ENCODE assay signal across 12 cellular contexts in genomic region chr2:207253946-207254345, GRCh38.
A peak's percentile ranks its signal among the peaks of the same experiment; 100 is the strongest.
DNase-seq lines count a peak whose midpoint lies in the region; ATAC-seq and TF ChIP-seq lines count a peak whose summit lies in the region.
"Had no signal": no experiment of that assay in that cellular context is flagged by ENCODE, and none has a peak within 500 bp of the region (broad histone marks: within the 10 kb centered on the region; RNA-seq: fewer than 3 reads in every experiment).

No MANE protein-coding gene starts in this region.

- in situ Hi-C loops in mammary epithelial cell (cut with MboI; ENCODE audit: low sequenced_read_pairs in 2 of 2), result no loop called here

- TF ChIP-seq POLR2A in sigmoid colon (IDR thresholded peaks at IDR 0.05), result no peak

- DNase-seq in AG04449 (ENCODE audit: low read depth, low spot score) (peak; percentile 92), mammary epithelial cell (peak; percentile 85), kidney epithelial cell (ENCODE audit: low read depth) (peak; percentile 74), GM10248 (ENCODE audit: extremely low spot score) (no peak), sigmoid colon (no peak)
- DNase-seq in activated CD8-positive, alpha-beta memory T cell treated with anti-CD3 and anti-CD28 coated beads, Interleukin-2, amount 10 ng/mL, durations not matched to agents 7 days and 5 days, result no peak
- DNase-seq: activated CD4-positive, alpha-beta T cell treated with anti-CD3 and anti-CD28 coated beads, Interleukin-2, amount 10 ng/mL, durations not matched to agents 7 days and 5 days; SHP77 had no signal

- intact Hi-C loops in mammary epithelial cell (cut with micrococcal nuclease) (loop anchor here (1.0 to 5.0 kb wide), 5 partner anchors 15 to 218 kb away; no protein-coding TSS in a partner anchor), sigmoid colon (cut with DNase I) (no loop called here)

- peaks cover 10% of the 10 kb centered on the region for H3K27me3 Mint-ChIP-seq in activated CD8-positive, alpha-beta memory T cell treated with anti-CD3 and anti-CD28 coated beads, Interleukin-2, amount 10 ng/mL, durations not matched to agents 7 days and 5 days
- H3K27me3 Mint-ChIP-seq: activated naive CD8-positive, alpha-beta T cell had no signal

- no peaks in the 10 kb centered on the region for H3K36me3 ChIP-seq in HUES6 (ENCODE audit: control insufficient read depth, insufficient read depth, low read length)
- H3K36me3 ChIP-seq in mammary epithelial cell (ENCODE audit: insufficient read depth, low read length), result no peaks in the 10 kb centered on the region
- H3K36me3 ChIP-seq in kidney epithelial cell (ENCODE audit: control insufficient read depth, insufficient read depth, low read length), result no peaks in the 10 kb centered on the region
- no peaks in the 10 kb centered on the region for H3K36me3 ChIP-seq in sigmoid colon

- H3K27ac ChIP-seq in HUES6 (ENCODE audit: low read depth, low read length) (no peak overlapping the region), mammary epithelial cell (ENCODE audit: insufficient read depth, low read depth, low read length) (peak overlapping the region; percentile 86), sigmoid colon (peak overlapping the region in 2 of 4 donors; percentile 9 to 91)
- H3K27ac ChIP-seq: C4-2B had no signal

- CTCF ChIA-PET in AG04449 (lab: Yijun Ruan, JAX) (interaction anchor here (1.2 to 6.3 kb wide), 5 partner anchors 15 to 219 kb away, joined by 3 to 39 read pairs (median 6); partner anchors contain the start of gene KLF7), mammary epithelial cell (lab: Charles Lee; ENCODE audit: low non-redundant PET) (no interaction called here), GM10248 (lab: Yijun Ruan, JAX) (interaction anchor here (0.8 to 2.3 kb wide), 7 partner anchors 9 to 472 kb away, joined by 3 to 7 read pairs (median 3); no protein-coding TSS in a partner anchor)
- CTCF ChIA-PET in activated CD8-positive, alpha-beta memory T cell treated with anti-CD3 and anti-CD28 coated beads, Interleukin-2, amount 10 ng/mL, durations not matched to agents 7 days and 5 days (lab: Charles Lee), result no interaction called here

- no peak overlapping the region for H3K27ac Mint-ChIP-seq in activated CD8-positive, alpha-beta memory T cell treated with anti-CD3 and anti-CD28 coated beads, Interleukin-2, amount 10 ng/mL, durations not matched to agents 7 days and 5 days
- H3K27ac Mint-ChIP-seq: activated CD4-positive, alpha-beta T cell treated with anti-CD3 and anti-CD28 coated beads, Interleukin-2, amount 10 ng/mL, durations not matched to agents 7 days and 5 days; activated naive CD8-positive, alpha-beta T cell had no signal

- H3K4me2 ChIP-seq in mammary epithelial cell (ENCODE audit: insufficient read depth, low read depth, low read length), result peak overlapping the region; percentile 73

- H2AFZ ChIP-seq in mammary epithelial cell (ENCODE audit: low read depth, low read length), result peak overlapping the region; percentile 46

- H3K27me3 ChIP-seq in HUES6 (ENCODE audit: control insufficient read depth, insufficient read depth, low read length) (no peaks in the 10 kb centered on the region), mammary epithelial cell (ENCODE audit: insufficient read depth, low read length) (no peaks in the 10 kb centered on the region), kidney epithelial cell (ENCODE audit: control insufficient read depth, insufficient read depth, low read length) (no peaks in the 10 kb centered on the region), sigmoid colon (no peaks in the 10 kb centered on the region)

- POLR2A ChIA-PET in AG04449 (lab: Yijun Ruan, JAX) (interaction anchor here (0.7 to 9.3 kb wide), 7 partner anchors 14 to 219 kb away, joined by 3 to 207 read pairs (median 5); partner anchors contain the start of gene KLF7), GM10248 (lab: Yijun Ruan, JAX) (no interaction called here)

- no peaks in the 10 kb centered on the region for H3K9me3 Mint-ChIP-seq in activated CD8-positive, alpha-beta memory T cell treated with anti-CD3 and anti-CD28 coated beads, Interleukin-2, amount 10 ng/mL, durations not matched to agents 7 days and 5 days (ENCODE audit: low read depth)
- H3K9me3 Mint-ChIP-seq: activated CD4-positive, alpha-beta T cell treated with anti-CD3 and anti-CD28 coated beads, Interleukin-2, amount 10 ng/mL, durations not matched to agents 7 days and 5 days had no signal

- H4K20me1 ChIP-seq in mammary epithelial cell (ENCODE audit: insufficient read depth, low read length), result no peaks in the 10 kb centered on the region

- no peak for ATAC-seq in HG02884 (IDR thresholded peaks at IDR 0.05; ENCODE audit: unreplicated experiment)
- ATAC-seq in activated CD8-positive, alpha-beta memory T cell treated with anti-CD3 and anti-CD28 coated beads, Interleukin-2, amount 10 ng/mL, durations not matched to agents 7 days and 5 days, result no peak

- no peaks in the 10 kb centered on the region for H3K36me3 Mint-ChIP-seq in activated CD8-positive, alpha-beta memory T cell treated with anti-CD3 and anti-CD28 coated beads, Interleukin-2, amount 10 ng/mL, durations not matched to agents 7 days and 5 days

- H3K9ac ChIP-seq in HUES6 (ENCODE audit: low read length) (peak overlapping the region; percentile 45), mammary epithelial cell (ENCODE audit: insufficient read depth, low read length) (peak overlapping the region; percentile 40)

- H3K4me1 Mint-ChIP-seq in activated CD8-positive, alpha-beta memory T cell treated with anti-CD3 and anti-CD28 coated beads, Interleukin-2, amount 10 ng/mL, durations not matched to agents 7 days and 5 days, result peaks cover 18% of the 10 kb centered on the region

- peaks cover 56% of the 10 kb centered on the region for H3K4me1 ChIP-seq in HUES6 (ENCODE audit: control insufficient read depth, insufficient read depth, low read length)
- peaks cover 94% of the 10 kb centered on the region for H3K4me1 ChIP-seq in mammary epithelial cell (ENCODE audit: insufficient read depth, low read length)
- H3K4me1 ChIP-seq in sigmoid colon, result peaks cover 0 to 69% (median 52%) of the 10 kb centered on the region in 4 donors

- H3K4me3 ChIP-seq in AG04449 (ENCODE audit: low read depth, low read length) (no peak overlapping the region), HUES6 (ENCODE audit: low read depth, low read length) (no peak overlapping the region), mammary epithelial cell (replicated peaks in 1 of 3; ENCODE audit: insufficient read depth in 1 of 3, low read depth in 2 of 3, low read length in 3 of 3) (peak overlapping the region in 1 of 3 experiments; percentile 15), kidney epithelial cell (ENCODE audit: low read depth, low read length) (no peak overlapping the region), sigmoid colon (no peak overlapping the region)

- TF ChIP-seq CTCF in AG04449 (IDR thresholded peaks at IDR 0.05; ENCODE audit: insufficient read depth, low read length, missing control alignments) (no peak), mammary epithelial cell (conservative IDR thresholded peaks at IDR 0.05 in 1 of 2, IDR thresholded peaks at IDR 0.05 in 1 of 2; ENCODE audit: extremely low read depth in 1 of 2, insufficient read depth in 1 of 2, low read depth in 1 of 2, low read length in 2 of 2) (no peak), kidney epithelial cell (IDR thresholded peaks at IDR 0.05; ENCODE audit: insufficient read depth, low read length, poor library complexity, severe bottlenecking) (no peak), GM10248 (IDR thresholded peaks at IDR 0.05; ENCODE audit: control extremely low read depth, extremely low read depth, low read depth, missing control alignments) (no peak), sigmoid colon (IDR thresholded peaks at IDR 0.05) (no peak)

- no peaks in the 10 kb centered on the region for H3K79me2 ChIP-seq in mammary epithelial cell (ENCODE audit: insufficient read depth, low read length)

- H3K9me3 ChIP-seq in HUES6 (ENCODE audit: control insufficient read depth, insufficient read depth, low read depth, low read length) (no peaks in the 10 kb centered on the region), mammary epithelial cell (replicated peaks; ENCODE audit: insufficient read depth, low read length) (no peaks in the 10 kb centered on the region), sigmoid colon (no peaks in the 10 kb centered on the region)

- dilution Hi-C loops in mammary epithelial cell (cut with HindIII; ENCODE audit: low sequenced_read_pairs), result no loop called here

- under 1% methylated on average over 7 of the region's 7 CpGs for WGBS in mammary epithelial cell (ENCODE audit: low coverage, missing lambda C conversion rate)
- 75 to 87% methylated on average over 7 of the region's 7 CpGs for WGBS in sigmoid colon, 2 donors

- no TSS peak for BruUV-seq in mammary epithelial cell (replicated peaks; lab: Mats Ljungman, UMichigan)

- no peak for TF ChIP-seq EP300 in sigmoid colon (IDR thresholded peaks at IDR 0.05)

- no peak overlapping the region for H3K4me3 Mint-ChIP-seq in activated CD8-positive, alpha-beta memory T cell treated with anti-CD3 and anti-CD28 coated beads, Interleukin-2, amount 10 ng/mL, durations not matched to agents 7 days and 5 days
- H3K4me3 Mint-ChIP-seq: activated CD4-positive, alpha-beta T cell treated with anti-CD3 and anti-CD28 coated beads, Interleukin-2, amount 10 ng/mL, durations not matched to agents 7 days and 5 days; activated naive CD8-positive, alpha-beta T cell had no signal

Comparison
In these comparisons a context has a peak if more than half of its experiments do, and no peak if none do; other contexts are left out.
1. DNase-seq: peak in AG04449 (single experiment), mammary epithelial cell (single experiment) and kidney epithelial cell (single experiment); none in GM10248 (single experiment), sigmoid colon (single experiment) and activated CD8-positive, alpha-beta memory T cell treated with anti-CD3 and anti-CD28 coated beads, Interleukin-2, amount 10 ng/mL, durations not matched to agents 7 days and 5 days (single experiment).
2. CTCF ChIA-PET loops: an anchor here in AG04449 (1.2 to 6.3 kb wide) and GM10248 (0.8 to 2.3 kb wide); none called in mammary epithelial cell and activated CD8-positive, alpha-beta memory T cell treated with anti-CD3 and anti-CD28 coated beads, Interleukin-2, amount 10 ng/mL, durations not matched to agents 7 days and 5 days.